7 cellular contexts compared by ENCODE assay signal in genomic region chr21:43306911-43307676, GRCh38.
A peak's percentile ranks its signal among the peaks of the same experiment; 100 is the strongest.
DNase-seq lines count a peak whose midpoint lies in the region; ATAC-seq and TF ChIP-seq lines count a peak whose summit lies in the region.

No MANE protein-coding gene starts in this region.

- H3K27me3 ChIP-seq in Caco-2 (replicated peaks; ENCODE audit: control insufficient read depth, insufficient read depth, low read length): no peaks in the 10 kb centered on the region

- peak; percentile 97 to 98 for DNase-seq in SHP77 (lab: John Stamatoyannopoulos, UW)
- DNase-seq in left ventricle myocardium superior: peak; percentile 61
- no peak for DNase-seq in NCI-H1694 treated with DMSO at 0.1 percent for 48 hours (lab: John Stamatoyannopoulos, UW)
- no peak for DNase-seq in Caco-2
- DNase-seq in stimulated activated CD4-positive, alpha-beta T cell treated with anti-CD3 and anti-CD28 coated beads, Interleukin-1b, Interleukin-23, amount 100 ng/mL, for 48 hours: no peak

- H3K4me1 ChIP-seq in Caco-2: peaks cover 20% of the 10 kb centered on the region

- H3K27me3 Mint-ChIP-seq in Caco-2 (ENCODE audit: insufficient read depth, unreplicated experiment): no peaks in the 10 kb centered on the region

- ATAC-seq in GM18909 (IDR thresholded peaks at IDR 0.05; ENCODE audit: poor library complexity, unreplicated experiment) (peak; percentile 59), HG02973 (IDR thresholded peaks at IDR 0.05; ENCODE audit: unreplicated experiment) (peak; percentile 53), left ventricle myocardium superior (peak; percentile 95)

- no peaks in the 10 kb centered on the region for H3K9me3 Mint-ChIP-seq in Caco-2 (ENCODE audit: unreplicated experiment)

- BruUV-seq in Caco-2 (replicated peaks; lab: Mats Ljungman, UMichigan): no TSS peak

- CTCF ChIA-PET in Caco-2 (lab: Charles Lee): no interaction called here

- H3K36me3 ChIP-seq in Caco-2 (ENCODE audit: control insufficient read depth, insufficient read depth, low read length): no peaks in the 10 kb centered on the region

- peaks cover 17% of the 10 kb centered on the region for H3K4me1 Mint-ChIP-seq in Caco-2 (ENCODE audit: low read depth, unreplicated experiment)

- no peak overlapping the region for H3K27ac Mint-ChIP-seq in Caco-2 (ENCODE audit: unreplicated experiment)

- POLR2A ChIA-PET in Caco-2 (lab: Charles Lee): no interaction called here

- no peak for TF ChIP-seq CTCF in Caco-2 (IDR thresholded peaks at IDR 0.05; ENCODE audit: insufficient read depth in 1 of 2, low read depth in 1 of 2, low read length in 1 of 2, severe bottlenecking in 1 of 2, unreplicated experiment in 1 of 2)

- no peaks in the 10 kb centered on the region for H3K9me3 ChIP-seq in Caco-2

- H3K4me3 Mint-ChIP-seq in Caco-2 (ENCODE audit: unreplicated experiment): no peak overlapping the region

- no peaks in the 10 kb centered on the region for H3K36me3 Mint-ChIP-seq in Caco-2 (ENCODE audit: insufficient read depth, unreplicated experiment)

- intact Hi-C loops in left ventricle myocardium superior (cut with micrococcal nuclease): no loop called here
- intact Hi-C loops in Caco-2 (cut with micrococcal nuclease; ENCODE audit: unreplicated experiment): no loop called here

- H3K4me3 ChIP-seq in Caco-2 (ENCODE audit: low read depth, low read length): no peak overlapping the region

Comparison
In these comparisons a context has a peak if more than half of its experiments do, and no peak if none do; other contexts are left out.
1. DNase-seq: peak in SHP77 (2 of 2) and left ventricle myocardium superior (single experiment); none in NCI-H1694 treated with DMSO at 0.1 percent for 48 hours (single experiment), Caco-2 (0 of 2) and stimulated activated CD4-positive, alpha-beta T cell treated with anti-CD3 and anti-CD28 coated beads, Interleukin-1b, Interleukin-23, amount 100 ng/mL, for 48 hours (single experiment).
2. Peak in every context shown above with its lines, with median percentiles within 50 percentile points of each other: ATAC-seq.